In genomic region chr4:112514449-112515277, GRCh38 we compare ENCODE assay signal across 8 cellular contexts. TPM values are rescaled to one million over a fixed set of nuclear protein-coding genes. Genes with fewer than 3 reads are reported as not detected.
DNase-seq lines count a peak whose midpoint lies in the region; ATAC-seq and TF ChIP-seq lines count a peak whose summit lies in the region.

No MANE protein-coding gene starts in this region.

- H3K4me3 ChIP-seq in lower leg skin (ENCODE audit: low read depth, poor library complexity, severe bottlenecking) (peak overlapping the region; percentile 39), vagina (peak overlapping the region; percentile 47 to 56)

- TF ChIP-seq POLR2A in lower leg skin (IDR thresholded peaks at IDR 0.05) (no peak), vagina (IDR thresholded peaks at IDR 0.05) (no peak)

- no peak overlapping the region for H3K27ac Mint-ChIP-seq in Calu3 (ENCODE audit: unreplicated experiment)
- no peak overlapping the region for H3K27ac Mint-ChIP-seq in activated naive CD8-positive, alpha-beta T cell treated with anti-CD3 and anti-CD28 coated beads for 36 hours

- H3K9me3 ChIP-seq in vagina, result no peaks in the 10 kb centered on the region

- CTCF ChIA-PET in Calu3 (lab: Charles Lee), result no interaction called here

- intact Hi-C loops in Calu3 (cut with micrococcal nuclease; ENCODE audit: unreplicated experiment) (no loop called here), lower leg skin (cut with DNase I; ENCODE audit: low total_unique reads) (no loop called here), vagina (cut with DNase I) (no loop called here)

- H3K9me3 Mint-ChIP-seq in Calu3 (ENCODE audit: low read depth, unreplicated experiment), result no peaks in the 10 kb centered on the region
- H3K9me3 Mint-ChIP-seq in activated naive CD8-positive, alpha-beta T cell treated with anti-CD3 and anti-CD28 coated beads for 36 hours, result peaks cover 8% of the 10 kb centered on the region

- no TSS peak for BruUV-seq in Calu3 (replicated peaks; lab: Mats Ljungman, UMichigan)

- peaks cover 22% of the 10 kb centered on the region for H3K27me3 ChIP-seq in vagina

- no peaks in the 10 kb centered on the region for H3K36me3 ChIP-seq in vagina

- TF ChIP-seq CTCF in Calu3 (IDR thresholded peaks at IDR 0.05; ENCODE audit: unreplicated experiment), result no peak
- no peak for TF ChIP-seq CTCF in lower leg skin (IDR thresholded peaks at IDR 0.05)
- no peak for TF ChIP-seq CTCF in vagina (IDR thresholded peaks at IDR 0.05)

- DNase-seq in Calu3, result no peak
- peak; percentile 2 for DNase-seq in activated naive CD8-positive, alpha-beta T cell treated with anti-CD3 and anti-CD28 coated beads for 36 hours
- peak in 1 of 2 donors; percentile 79 for DNase-seq in lower leg skin (ENCODE audit: low spot score in 2 of 2)
- DNase-seq in vagina (ENCODE audit: extremely low spot score in 2 of 2), result no peak
- no peak for DNase-seq in COLO829 (ENCODE audit: low spot score)
- no peak for DNase-seq in HuH-7 (ENCODE audit: low spot score)

- 3 to 4% methylated on average over 44 of the region's 67 CpGs for WGBS in lower leg skin, 2 donors

- peak overlapping the region; percentile 86 for H3K4me3 Mint-ChIP-seq in Calu3 (ENCODE audit: low read depth, unreplicated experiment)
- peak overlapping the region; percentile 63 for H3K4me3 Mint-ChIP-seq in activated naive CD8-positive, alpha-beta T cell treated with anti-CD3 and anti-CD28 coated beads for 36 hours

- H3K36me3 Mint-ChIP-seq in Calu3 (ENCODE audit: insufficient read depth, unreplicated experiment), result peaks cover 8% of the 10 kb centered on the region
- peaks cover 11% of the 10 kb centered on the region for H3K36me3 Mint-ChIP-seq in activated naive CD8-positive, alpha-beta T cell treated with anti-CD3 and anti-CD28 coated beads for 36 hours

- ATAC-seq in GM19351 (IDR thresholded peaks at IDR 0.05; ENCODE audit: unreplicated experiment), result peak; percentile 5
- peak; percentile 5 for ATAC-seq in HG03442 (IDR thresholded peaks at IDR 0.05; ENCODE audit: unreplicated experiment)

- no peak overlapping the region for H3K27ac ChIP-seq in vagina

- peaks cover 90% of the 10 kb centered on the region for H3K27me3 Mint-ChIP-seq in Calu3 (ENCODE audit: unreplicated experiment)
- peaks cover 98% of the 10 kb centered on the region for H3K27me3 Mint-ChIP-seq in activated naive CD8-positive, alpha-beta T cell treated with anti-CD3 and anti-CD28 coated beads for 36 hours

- H3K4me1 ChIP-seq in vagina, result peaks cover 46% of the 10 kb centered on the region

- H3K4me1 Mint-ChIP-seq in Calu3 (ENCODE audit: low read depth, unreplicated experiment), result peaks cover 20% of the 10 kb centered on the region
- H3K4me1 Mint-ChIP-seq in activated naive CD8-positive, alpha-beta T cell treated with anti-CD3 and anti-CD28 coated beads for 36 hours, result peaks cover 51% of the 10 kb centered on the region

RNA-seq across cellular contexts. Expression of gene NEUROG2, which starts 1.3 kb away (rescaled TPM):
- not detected in 2 replicates for total RNA-seq in Calu3 (2022)
- total RNA-seq in activated naive CD8-positive, alpha-beta T cell treated with anti-CD3 and anti-CD28 coated beads for 36 hours, result not detected
- not detected for total RNA-seq in lower leg skin
- not detected for total RNA-seq in vagina
